14 cellular contexts compared by ENCODE assay signal in genomic region chr20:37325206-37325605, GRCh38. TPM values are rescaled to one million over a fixed set of nuclear protein-coding genes. Genes with fewer than 3 reads are reported as not detected.
DNase-seq lines count a peak whose midpoint lies in the region; ATAC-seq and TF ChIP-seq lines count a peak whose summit lies in the region.
"Had no signal": no experiment of that assay in that cellular context is flagged by ENCODE, and none has a peak within 500 bp of the region (broad histone marks: within the 10 kb centered on the region; RNA-seq: fewer than 3 reads in every experiment).

No MANE protein-coding gene starts in this region.

- no peaks in the 10 kb centered on the region for H4K20me1 ChIP-seq in SK-N-SH (ENCODE audit: insufficient read depth)

- no peak overlapping the region for H3K9ac ChIP-seq in SK-N-SH
- H3K9ac ChIP-seq in mesendoderm (ENCODE audit: low read length) = no peak overlapping the region
- no peak overlapping the region for H3K9ac ChIP-seq in trophoblast cell (ENCODE audit: low read length)

- peak in 1 of 2 experiments; percentile 74; a peak in 2 of 4 replicates for TF ChIP-seq EP300 in SK-N-SH (IDR thresholded peaks at IDR 0.05; ENCODE audit: borderline replicate concordance in 1 of 2, low read depth in 1 of 2, low read length in 1 of 2)

- ATAC-seq in SK-N-SH treated with all-trans-retinoic acid at 6 μM for 48 hours (no peak), GM21447 (IDR thresholded peaks at IDR 0.05; ENCODE audit: unreplicated experiment) (no peak), mucosa of descending colon (no peak)
- ATAC-seq: CD8-positive, alpha-beta T cell had no signal

- H4K5ac ChIP-seq in mesendoderm (ENCODE audit: low read length) = no peak overlapping the region

- H3K27ac ChIP-seq in SK-N-SH (ENCODE audit: low read depth in 2 of 2, low read length in 1 of 2) = peak overlapping the region in 1 of 2 experiments; percentile 54; a peak in 2 of 4 replicates
- H3K27ac ChIP-seq in mesendoderm (ENCODE audit: low read depth, low read length) = no peak overlapping the region
- peak overlapping the region; percentile 94 for H3K27ac ChIP-seq in trophoblast cell (ENCODE audit: low read depth, low read length)
- H3K27ac ChIP-seq: 22Rv1 had no signal

- H3K56ac ChIP-seq in mesendoderm (ENCODE audit: low read length) = peak overlapping the region; percentile 34

- H2BK15ac ChIP-seq in mesendoderm (replicated peaks; ENCODE audit: low read depth) = no peak overlapping the region

- H3K27me3 ChIP-seq in SK-N-SH (ENCODE audit: insufficient read depth) = no peaks in the 10 kb centered on the region
- no peaks in the 10 kb centered on the region for H3K27me3 ChIP-seq in mesendoderm (ENCODE audit: insufficient read depth, low read length, poor library complexity)
- H3K27me3 ChIP-seq in trophoblast cell (ENCODE audit: insufficient read depth, low read length) = no peaks in the 10 kb centered on the region

- no peak overlapping the region for H4K8ac ChIP-seq in mesendoderm (ENCODE audit: low read depth, low read length)
- H4K8ac ChIP-seq in trophoblast cell (ENCODE audit: low read depth, low read length) = peak overlapping the region; percentile 41

- H3K23ac ChIP-seq in mesendoderm (ENCODE audit: low read length) (no peak overlapping the region), trophoblast cell (ENCODE audit: low read length) (no peak overlapping the region)

- peak overlapping the region; percentile 91 for H4K91ac ChIP-seq in trophoblast cell (ENCODE audit: low read depth, low read length)

- H3K4me1 ChIP-seq in SK-N-SH (ENCODE audit: control insufficient read depth in 1 of 2, insufficient read depth in 2 of 2, low read depth in 1 of 2, low read length in 1 of 2) (peaks cover 0 to 19% of the 10 kb centered on the region in 2 experiments; a peak in 2 of 4 replicates), mesendoderm (ENCODE audit: control insufficient read depth, low read depth, low read length) (no peaks in the 10 kb centered on the region), trophoblast cell (ENCODE audit: control insufficient read depth in 1 of 2, insufficient read depth in 2 of 2, low read length in 2 of 2) (peaks cover 12 to 18% of the 10 kb centered on the region in 2 experiments), mucosa of descending colon (ENCODE audit: low read depth) (no peaks in the 10 kb centered on the region)
- H3K4me1 ChIP-seq: Caco-2 had no signal

- H2AFZ ChIP-seq in SK-N-SH (ENCODE audit: low read depth) (no peak overlapping the region), trophoblast cell (ENCODE audit: insufficient read depth, low read length, poor library complexity) (no peak overlapping the region)

- POLR2A ChIA-PET in SK-N-SH (lab: Yijun Ruan, JAX) = no interaction called here

- H2BK120ac ChIP-seq in mesendoderm (ENCODE audit: low read depth, low read length) (no peak overlapping the region), trophoblast cell (ENCODE audit: insufficient read depth, low read length, poor library complexity) (peak overlapping the region; percentile 99)

- no peak overlapping the region for H2BK5ac ChIP-seq in mesendoderm (ENCODE audit: low read length)
- H2BK5ac ChIP-seq in trophoblast cell (ENCODE audit: low read depth, low read length, poor library complexity) = peak overlapping the region; percentile 96

- peak overlapping the region; percentile 78 for H2BK12ac ChIP-seq in trophoblast cell (ENCODE audit: low read length)

- H3K79me2 ChIP-seq in SK-N-SH (ENCODE audit: insufficient read depth) (no peaks in the 10 kb centered on the region), mesendoderm (ENCODE audit: control insufficient read depth, insufficient read depth, low read length) (no peaks in the 10 kb centered on the region), trophoblast cell (ENCODE audit: control insufficient read depth, insufficient read depth, low read length, poor library complexity) (peaks cover 7% of the 10 kb centered on the region)

- no peak for TF ChIP-seq CTCF in SK-N-SH (IDR thresholded peaks at IDR 0.05)
- TF ChIP-seq CTCF in mucosa of descending colon (IDR thresholded peaks at IDR 0.05) = no peak

- no peaks in the 10 kb centered on the region for H3K9me2 ChIP-seq in SK-N-SH

- TF ChIP-seq RAD21 in SK-N-SH (IDR thresholded peaks at IDR 0.05; ENCODE audit: low read length) = no peak

- no peak overlapping the region for H3K4me2 ChIP-seq in SK-N-SH
- H3K4me2 ChIP-seq in mesendoderm (ENCODE audit: low read length) = no peak overlapping the region
- no peak overlapping the region for H3K4me2 ChIP-seq in trophoblast cell (ENCODE audit: low read length)

- H3K4ac ChIP-seq in mesendoderm (ENCODE audit: low read depth, low read length) = no peak overlapping the region
- peak overlapping the region; percentile 34 for H3K4ac ChIP-seq in trophoblast cell (ENCODE audit: low read depth, low read length)

- 85% methylated on average over 7 of the region's 7 CpGs for WGBS in SK-N-SH (ENCODE audit: low lambda C conversion rate)
- WGBS in mesendoderm (ENCODE audit: extremely low coverage, insufficient coverage, low lambda C conversion rate) = no CpG with 5 or more reads among the region's 7 CpGs
- no CpG with 5 or more reads among the region's 7 CpGs for WGBS in trophoblast cell (ENCODE audit: extremely low coverage, insufficient coverage, insufficient read length)

- H2AK5ac ChIP-seq in mesendoderm (ENCODE audit: low read length) (no peak overlapping the region), trophoblast cell (ENCODE audit: low read length) (peak overlapping the region; percentile 57)

- H3K18ac ChIP-seq in mesendoderm (ENCODE audit: low read length) (no peak overlapping the region), trophoblast cell (ENCODE audit: low read length) (peak overlapping the region; percentile 60)

- H3K9me3 ChIP-seq in SK-N-SH = peaks cover 4% of the 10 kb centered on the region; the same call in 1 of the 2 replicates
- H3K9me3 ChIP-seq in trophoblast cell (ENCODE audit: insufficient read depth, low read depth, low read length) = no peaks in the 10 kb centered on the region
- no peaks in the 10 kb centered on the region for H3K9me3 ChIP-seq in mucosa of descending colon
- H3K9me3 ChIP-seq: Caco-2 had no signal

- no peaks in the 10 kb centered on the region for H3K36me3 ChIP-seq in SK-N-SH (replicated peaks in 1 of 2; ENCODE audit: control insufficient read depth in 1 of 2, insufficient read depth in 2 of 2, low read length in 1 of 2)
- H3K36me3 ChIP-seq in mesendoderm (ENCODE audit: control insufficient read depth, insufficient read depth, low read length) = no peaks in the 10 kb centered on the region
- H3K36me3 ChIP-seq in trophoblast cell (ENCODE audit: control insufficient read depth in 1 of 2, insufficient read depth in 2 of 2, low read length in 2 of 2) = peaks cover 2 to 3% of the 10 kb centered on the region in 2 experiments
- H3K36me3 ChIP-seq in mucosa of descending colon (ENCODE audit: low read depth) = no peaks in the 10 kb centered on the region

- no peak overlapping the region for H4K12ac ChIP-seq in trophoblast cell (ENCODE audit: low read depth, low read length)

- H3K4me3 ChIP-seq in SK-N-SH (ENCODE audit: low read depth in 2 of 2, low read length in 1 of 2) (no peak overlapping the region), mesendoderm (ENCODE audit: low read length) (no peak overlapping the region), trophoblast cell (ENCODE audit: low read depth, low read length) (no peak overlapping the region), mucosa of descending colon (no peak overlapping the region)

- DNase-seq in SK-N-SH (no peak), mesendoderm (no peak), trophoblast cell (no peak), SKM-1 (lab: John Stamatoyannopoulos, UW; ENCODE audit: unreplicated experiment) (no peak), mucosa of descending colon (no peak)
- DNase-seq: CD8-positive, alpha-beta T cell; DND-41; GF-D8; HCEC 1CT; HFFc6 had no signal

- peaks cover 7% of the 10 kb centered on the region for H3F3A ChIP-seq in SK-N-SH (replicated peaks; ENCODE audit: insufficient read depth)

- CTCF ChIA-PET in SK-N-SH (lab: Yijun Ruan, JAX) = interaction anchor here (1.0 to 1.2 kb wide), 2 partner anchors 10 to 123 kb away, joined by 3 read pairs; no protein-coding TSS in a partner anchor

- intact Hi-C loops in mucosa of descending colon (cut with DNase I, micrococcal nuclease) = no loop called here

- H3K79me1 ChIP-seq in mesendoderm (ENCODE audit: low read length) (no peaks in the 10 kb centered on the region), trophoblast cell (ENCODE audit: low read length) (peaks cover 59% of the 10 kb centered on the region)

- H3K14ac ChIP-seq in trophoblast cell (ENCODE audit: low read length) = peak overlapping the region; percentile 65

TF ChIP-seq in SK-N-SH, 30 proteins besides CTCF, POLR2A, EP300 and RAD21 (continues in another document):
- no peak for TF ChIP-seq MXI1 (IDR thresholded peaks at IDR 0.05; ENCODE audit: low read depth, low read length)
- TF ChIP-seq RCOR1 (IDR thresholded peaks at IDR 0.05; ENCODE audit: low read length) = 0 out of 2 replicates have a peak, but pooled peaks have one; percentile 43

TF ChIP-seq in SK-N-SH treated with all-trans-retinoic acid at 6 μM for 48 hours, 23 proteins besides CTCF, POLR2A, EP300 and RAD21 (continues in another document):
- TF ChIP-seq PATZ1 (CRISPR knock-in tag; IDR thresholded peaks at IDR 0.05; ENCODE audit: borderline replicate concordance) = no peak

RNA-seq across cellular contexts. Expression of gene SRC, which starts 20.7 kb away (rescaled TPM):
- 23.8 and 25.6 TPM in 2 replicates for polyA plus RNA-seq in SK-N-SH (2012; rRNA removed)
- polyA plus RNA-seq in SK-N-SH (2012; cell fraction: cytosol; rRNA removed) = 9.6 and 17.1 TPM in 2 replicates
- polyA plus RNA-seq in SK-N-SH (2012; cell fraction: nucleus; rRNA removed) = 49.2 and 58.8 TPM in 2 replicates
- polyA plus RNA-seq in mesendoderm (2013, experiment 1 of 2) = 18.4 TPM
- 19.3 TPM for polyA plus RNA-seq in mesendoderm (2013, experiment 2 of 2)
- polyA plus RNA-seq in trophoblast cell (2013) = 188 and 198 TPM in 2 replicates
- total RNA-seq in mucosa of descending colon = 100 to 1,000 TPM; 111 to 155 (median 132) TPM

RNA-seq across cellular contexts. Expression of gene MANBAL, which starts 35.8 kb away (rescaled TPM):
- polyA plus RNA-seq in SK-N-SH (2012; rRNA removed) = 105 and 141 TPM in 2 replicates
- 96.7 and 125 TPM in 2 replicates for polyA plus RNA-seq in SK-N-SH (2012; cell fraction: cytosol; rRNA removed)
- polyA plus RNA-seq in SK-N-SH (2012; cell fraction: nucleus; rRNA removed) = 67.4 and 78.5 TPM in 2 replicates
- 53.9 TPM for polyA plus RNA-seq in mesendoderm (2013, experiment 1 of 2)
- polyA plus RNA-seq in mesendoderm (2013, experiment 2 of 2) = 53.4 TPM
- polyA plus RNA-seq in trophoblast cell (2013) = 61.2 and 63.9 TPM in 2 replicates
- 10 to 100 TPM; 38.3 to 49.2 (median 43.2) TPM for total RNA-seq in mucosa of descending colon
